10 cellular contexts compared by ENCODE assay signal in the genomic region with DNA sequence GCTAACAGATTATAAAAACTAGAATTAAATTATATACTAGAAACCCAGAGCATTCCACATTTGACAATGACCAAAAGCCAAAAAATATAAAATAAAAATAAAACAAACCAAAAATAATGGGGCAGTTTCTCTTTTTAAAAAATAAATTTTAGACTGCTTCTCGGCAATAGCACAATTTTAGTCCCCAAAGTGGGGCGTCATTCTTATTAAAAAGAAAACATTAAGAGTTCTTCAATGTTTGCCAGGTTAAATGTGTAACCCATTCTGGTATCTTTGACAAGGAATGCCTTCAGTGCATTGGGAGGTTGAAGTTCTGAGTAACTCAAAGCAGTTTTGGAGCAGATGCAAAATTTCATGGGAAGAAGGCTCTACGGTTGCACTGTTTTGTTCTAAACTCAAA. TPM values are rescaled to one million over a fixed set of nuclear protein-coding genes. Genes with fewer than 3 reads are reported as not detected.
DNase-seq lines count a peak whose midpoint lies in the region; ATAC-seq and TF ChIP-seq lines count a peak whose summit lies in the region.
"Had no signal": no experiment of that assay in that cellular context is flagged by ENCODE, and none has a peak within 500 bp of the region (broad histone marks: within the 10 kb centered on the region; RNA-seq: fewer than 3 reads in every experiment).

No MANE protein-coding gene starts in this region.

- DNase-seq in HAP-1 (ENCODE audit: low spot score in 2 of 2) (no peak), foreskin fibroblast (no peak), SKM-1 treated with dmso at 0.1 percent for 144 hours (lab: John Stamatoyannopoulos, UW; ENCODE audit: unreplicated experiment) (no peak), head of caudate nucleus (no peak)
- DNase-seq in activated CD4-positive, alpha-beta memory T cell treated with anti-CD3 and anti-CD28 coated beads for 36 hours = no peak
- DNase-seq: NCI-H82; stimulated activated CD4-positive, alpha-beta T cell treated with anti-CD3 and anti-CD28 coated beads, Interleukin-2, amount 100 ng/mL, for 48 hours had no signal

- H3K27me3 Mint-ChIP-seq in activated CD4-positive, alpha-beta memory T cell treated with anti-CD3 and anti-CD28 coated beads for 36 hours = peaks cover 2% of the 10 kb centered on the region

- peak overlapping the region; percentile 96 for H3K27ac Mint-ChIP-seq in activated CD4-positive, alpha-beta memory T cell treated with anti-CD3 and anti-CD28 coated beads for 36 hours

- TF ChIP-seq CTCF in foreskin fibroblast (IDR thresholded peaks at IDR 0.05; ENCODE audit: low read depth, low read length) = no peak

- intact Hi-C loops in activated CD4-positive, alpha-beta memory T cell treated with anti-CD3 and anti-CD28 coated beads for 36 hours (cut with micrococcal nuclease) = loop anchor here (5.0 kb wide), 1 partner anchor 185 kb away; no protein-coding TSS in a partner anchor
- intact Hi-C loops in head of caudate nucleus (cut with DNase I) = no loop called here

- no peaks in the 10 kb centered on the region for H3K9me3 Mint-ChIP-seq in activated CD4-positive, alpha-beta memory T cell treated with anti-CD3 and anti-CD28 coated beads for 36 hours

- POLR2A ChIA-PET in activated CD4-positive, alpha-beta memory T cell treated with anti-CD3 and anti-CD28 coated beads for 36 hours (lab: Charles Lee) = interaction anchor here (0.6 to 4.4 kb wide), 5 partner anchors 310 to 824 kb away, joined by 3 to 44 read pairs (median 4); no protein-coding TSS in a partner anchor

- peaks cover 32% of the 10 kb centered on the region for H3K4me1 ChIP-seq in HAP-1
- H3K4me1 ChIP-seq in rectal smooth muscle tissue (ENCODE audit: control insufficient read depth, insufficient read depth, low read length) = peaks cover 3% of the 10 kb centered on the region

- peak overlapping the region; percentile 83 for H3K4me3 Mint-ChIP-seq in activated CD4-positive, alpha-beta memory T cell treated with anti-CD3 and anti-CD28 coated beads for 36 hours

- no peak overlapping the region for H3K9ac ChIP-seq in rectal smooth muscle tissue (ENCODE audit: low read length)

- H3K4me3 ChIP-seq in HAP-1 (peak overlapping the region; percentile 47), foreskin fibroblast (ENCODE audit: low read depth in 1 of 2, low read length in 2 of 2) (peak overlapping the region; percentile 51 to 85), rectal smooth muscle tissue (ENCODE audit: low read length) (peak overlapping the region; percentile 76)

- no peak overlapping the region for H3K27ac ChIP-seq in rectal smooth muscle tissue (ENCODE audit: low read depth, low read length)

- ATAC-seq in HG02763 (IDR thresholded peaks at IDR 0.05; ENCODE audit: unreplicated experiment) (no peak), GM21423 (IDR thresholded peaks at IDR 0.05; ENCODE audit: unreplicated experiment) (no peak)

- H3K36me3 ChIP-seq in HAP-1 (replicated peaks) = no peaks in the 10 kb centered on the region
- H3K36me3 ChIP-seq in rectal smooth muscle tissue (ENCODE audit: control insufficient read depth, insufficient read depth, low read length) = no peaks in the 10 kb centered on the region

- peaks cover 66% of the 10 kb centered on the region for H3K36me3 Mint-ChIP-seq in activated CD4-positive, alpha-beta memory T cell treated with anti-CD3 and anti-CD28 coated beads for 36 hours

- H3K9me3 ChIP-seq in HAP-1 = no peaks in the 10 kb centered on the region

- in situ Hi-C loops in HAP-1 (cut with MboI; ENCODE audit: low sequenced_read_pairs) = no loop called here

- H3K27me3 ChIP-seq in HAP-1 (ENCODE audit: low read depth) (no peaks in the 10 kb centered on the region), rectal smooth muscle tissue (ENCODE audit: control insufficient read depth, insufficient read depth, low read length) (peaks cover 3% of the 10 kb centered on the region)

- CTCF ChIA-PET in activated CD4-positive, alpha-beta memory T cell treated with anti-CD3 and anti-CD28 coated beads for 36 hours (lab: Charles Lee) = no interaction called here

- peaks cover 30% of the 10 kb centered on the region for H3K4me1 Mint-ChIP-seq in activated CD4-positive, alpha-beta memory T cell treated with anti-CD3 and anti-CD28 coated beads for 36 hours (ENCODE audit: low read depth)

RNA-seq across cellular contexts. Expression of a gene that starts 3.3 kb away (rescaled TPM):
- total RNA-seq in activated CD4-positive, alpha-beta memory T cell treated with anti-CD3 and anti-CD28 coated beads for 36 hours = 100 to 1,000 TPM; 345 to 360 TPM
